ENCODE assay signal across 15 cellular contexts in genomic region chr10:110393866-110394265, GRCh38.
"Had no signal": no experiment of that assay in that cellular context is flagged by ENCODE, and none has a peak within 500 bp of the region (broad histone marks: within the 10 kb centered on the region; RNA-seq: fewer than 3 reads in every experiment).

No MANE protein-coding gene starts in this region.

- ATAC-seq: activated CD4-positive, alpha-beta T cell treated with anti-CD3 and anti-CD28 coated beads for 36 hours; effector memory CD8-positive, alpha-beta T cell had no signal

- H3K9me3 ChIP-seq: prostate gland, sigmoid colon had no signal

- H3K79me2 ChIP-seq: hepatocyte had no signal

- H3K27ac Mint-ChIP-seq: activated CD4-positive, alpha-beta T cell treated with anti-CD3 and anti-CD28 coated beads for 36 hours; activated T-cell treated with anti-CD3 and anti-CD28 coated beads, Interleukin-2, amount 50 U/mL, for 24 hours; dendritic cell treated with granulocyte-macrophage colony-stimulating factor and Interleukin-4, amounts not matched to agents 40 ng/mL and 50 ng/mL, for 4 days had no signal

- H3K27me3 ChIP-seq: brain microvascular endothelial cell, hepatocyte, sigmoid colon had no signal

- H3K27ac ChIP-seq: brain microvascular endothelial cell, hepatocyte, prostate gland had no signal

- H3K36me3 Mint-ChIP-seq: mesothelial cell of epicardium had no signal

- H2AFZ ChIP-seq: hepatocyte had no signal

- DNase-seq: activated CD4-positive, alpha-beta T cell treated with anti-CD3 and anti-CD28 coated beads for 36 hours; activated T-cell treated with anti-CD3 and anti-CD28 coated beads, Interleukin-2, amount 50 U/mL, for 24 hours; brain microvascular endothelial cell; cerebellar nuclear complex; effector memory CD8-positive, alpha-beta T cell; kidney glomerular epithelial cell; occipital lobe; sigmoid colon; stimulated activated CD4-positive, alpha-beta T cell treated with anti-CD3 and anti-CD28 coated beads, Interleukin-2, amount 100 ng/mL, for 24 hours; stimulated activated naive CD4-positive, alpha-beta T cell treated with Interleukin-2 at 50 U/mL for 16 hours; trophoblast cell had no signal

- H3K4me2 ChIP-seq: hepatocyte had no signal

- H3K9me3 Mint-ChIP-seq: activated T-cell treated with anti-CD3 and anti-CD28 coated beads, Interleukin-2, amount 50 U/mL, for 24 hours; dendritic cell treated with granulocyte-macrophage colony-stimulating factor and Interleukin-4, amounts not matched to agents 40 ng/mL and 50 ng/mL, for 4 days; effector memory CD8-positive, alpha-beta T cell; mesothelial cell of epicardium had no signal

- H3K36me3 ChIP-seq: brain microvascular endothelial cell, prostate gland, sigmoid colon had no signal

- H3K4me3 Mint-ChIP-seq: activated CD4-positive, alpha-beta T cell treated with anti-CD3 and anti-CD28 coated beads for 36 hours; activated T-cell treated with anti-CD3 and anti-CD28 coated beads, Interleukin-2, amount 50 U/mL, for 24 hours; dendritic cell treated with granulocyte-macrophage colony-stimulating factor and Interleukin-4, amounts not matched to agents 40 ng/mL and 50 ng/mL, for 4 days; effector memory CD8-positive, alpha-beta T cell; mesothelial cell of epicardium had no signal

- H3K4me3 ChIP-seq: hepatocyte, prostate gland, sigmoid colon had no signal

- H3K27me3 Mint-ChIP-seq: activated CD4-positive, alpha-beta T cell treated with anti-CD3 and anti-CD28 coated beads for 36 hours; activated T-cell treated with anti-CD3 and anti-CD28 coated beads, Interleukin-2, amount 50 U/mL, for 24 hours had no signal
